1 cellular context compared by ENCODE assay signal in genomic region chr19:2524840-2525723, GRCh38.
TF ChIP-seq lines count a peak whose summit lies in the region.

No MANE protein-coding gene starts in this region.

TF ChIP-seq in K562, 482 proteins besides CTCF, POLR2A, EP300 and RAD21 (continued from another document and continues in another):
- TF ChIP-seq CHD7 (IDR thresholded peaks at IDR 0.05; ENCODE audit: low read depth, low read length), result no peak
- no peak for TF ChIP-seq PML (IDR thresholded peaks at IDR 0.05; ENCODE audit: low read length)
- TF ChIP-seq NUFIP1 (IDR thresholded peaks at IDR 0.05; ENCODE audit: partially characterized antibody), result no peak
- no peak for TF ChIP-seq HOXB6 (CRISPR knock-in tag; IDR thresholded peaks at IDR 0.05; ENCODE audit: borderline replicate concordance)
- no peak for TF ChIP-seq MAFG (tag; conservative IDR thresholded peaks at IDR 0.05)
- TF ChIP-seq MCM3 (IDR thresholded peaks at IDR 0.05), result no peak
- TF ChIP-seq ZKSCAN8 (CRISPR knock-in tag; IDR thresholded peaks at IDR 0.05), result no peak
- TF ChIP-seq PHF8 (IDR thresholded peaks at IDR 0.05; ENCODE audit: borderline replicate concordance, low read length), result no peak; the same call in 1 of the 2 replicates
- no peak for TF ChIP-seq C11orf30 (IDR thresholded peaks at IDR 0.05; ENCODE audit: low read depth)
- no peak for TF ChIP-seq CREB1 (IDR thresholded peaks at IDR 0.05)
- TF ChIP-seq CREB1 (CRISPR knock-in tag; IDR thresholded peaks at IDR 0.05), result no peak
- no peak for TF ChIP-seq ZBTB43 (CRISPR knock-in tag; IDR thresholded peaks at IDR 0.05)
- TF ChIP-seq NONO (IDR thresholded peaks at IDR 0.05; ENCODE audit: low read depth in 2 of 2, low read length in 1 of 2), result no peak
- no peak for TF ChIP-seq NR2C1 (IDR thresholded peaks at IDR 0.05)
- no peak for TF ChIP-seq NR2C1 (tag; IDR thresholded peaks at IDR 0.05)
- TF ChIP-seq NFXL1 (CRISPR knock-in tag; IDR thresholded peaks at IDR 0.05), result no peak
- TF ChIP-seq ZNF407 (IDR thresholded peaks at IDR 0.05; ENCODE audit: low read depth), result no peak
- TF ChIP-seq GTF2B (IDR thresholded peaks at IDR 0.05; ENCODE audit: extremely low read depth, insufficient read length), result no peak
- no peak for TF ChIP-seq ZBED1 (IDR thresholded peaks at IDR 0.05)
- peak; percentile 45 for TF ChIP-seq ZFX (CRISPR knock-in tag; IDR thresholded peaks at IDR 0.05)
- no peak for TF ChIP-seq CHD4 (IDR thresholded peaks at IDR 0.05; ENCODE audit: insufficient read depth, insufficient replicate concordance, low read depth, low read length, poor library complexity, severe bottlenecking)
- no peak for TF ChIP-seq DNMT1 (IDR thresholded peaks at IDR 0.05)
- no peak for TF ChIP-seq KAT8 (IDR thresholded peaks at IDR 0.05; ENCODE audit: low read depth)
- peak; percentile 71 for TF ChIP-seq FOSL1 (tag; conservative IDR thresholded peaks at IDR 0.05)
- TF ChIP-seq ETV1 (tag; conservative IDR thresholded peaks at IDR 0.05; ENCODE audit: low read depth), result no peak
- TF ChIP-seq ZBTB26 (CRISPR knock-in tag; IDR thresholded peaks at IDR 0.05), result no peak
- no peak for TF ChIP-seq FOXA3 (CRISPR knock-in tag; conservative IDR thresholded peaks at IDR 0.05 in 1 of 2, IDR thresholded peaks at IDR 0.05 in 1 of 2)
- no peak for TF ChIP-seq TEAD4 (IDR thresholded peaks at IDR 0.05; ENCODE audit: low read length)
- TF ChIP-seq TEAD4 (CRISPR knock-in tag; IDR thresholded peaks at IDR 0.05; ENCODE audit: borderline replicate concordance), result no peak
- no peak for TF ChIP-seq CAMTA2 (CRISPR knock-in tag; conservative IDR thresholded peaks at IDR 0.05)
- TF ChIP-seq SMARCC2 (IDR thresholded peaks at IDR 0.05; ENCODE audit: low read depth), result no peak
- TF ChIP-seq ZNF436 (CRISPR knock-in tag; IDR thresholded peaks at IDR 0.05), result no peak
- no peak for TF ChIP-seq DACH1 (IDR thresholded peaks at IDR 0.05; ENCODE audit: partially characterized antibody)
- no peak for TF ChIP-seq AFF4 (CRISPR knock-in tag; IDR thresholded peaks at IDR 0.05)
